In the genomic region with DNA sequence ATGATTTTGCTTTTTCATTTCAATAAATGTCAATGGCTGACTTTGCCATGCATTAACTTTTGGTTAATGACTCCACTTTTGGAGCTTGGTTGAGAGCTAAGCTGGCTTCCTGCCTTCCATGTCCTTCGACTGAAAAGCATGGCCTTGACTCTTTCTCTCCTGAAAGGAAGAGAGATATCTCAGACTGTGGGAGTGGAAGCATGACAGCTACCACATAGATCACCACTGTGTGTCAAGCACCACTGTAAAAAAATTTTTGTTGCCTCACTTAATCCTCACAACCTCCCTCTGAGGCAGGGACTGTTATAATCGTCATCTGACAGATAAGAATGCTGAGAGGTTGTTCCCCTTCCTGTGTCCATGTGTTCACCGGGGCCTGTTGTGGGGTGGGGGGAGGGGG, we compare ENCODE assay signal across 29 cellular contexts.
"Had no signal": no experiment of that assay in that cellular context is flagged by ENCODE, and none has a peak within 500 bp of the region (broad histone marks: within the 10 kb centered on the region; RNA-seq: fewer than 3 reads in every experiment).

No MANE protein-coding gene starts in this region.

- H3K36me3 Mint-ChIP-seq: activated naive CD4-positive, alpha-beta T cell treated with anti-CD3 and anti-CD28 coated beads, Interleukin-2, amount 50 U/mL, for 24 hours; activated naive CD8-positive, alpha-beta T cell treated with anti-CD3 and anti-CD28 coated beads, Interleukin-2, amount 10 ng/mL, durations not matched to agents 7 days and 5 days had no signal

- ATAC-seq: activated CD8-positive, alpha-beta T cell treated with anti-CD3 and anti-CD28 coated beads for 36 hours; activated T-cell treated with anti-CD3 and anti-CD28 coated beads, Interleukin-2, amount 50 U/mL, for 72 hours; activated T-helper 17 cell treated with anti-CD3 and anti-CD28 coated beads, Interleukin-2, amount 50 U/mL, for 72 hours; PC-3 had no signal

- H3K4me3 Mint-ChIP-seq: activated CD8-positive, alpha-beta T cell treated with anti-CD3 and anti-CD28 coated beads for 36 hours; activated naive CD4-positive, alpha-beta T cell treated with anti-CD3 and anti-CD28 coated beads, Interleukin-2, amount 50 U/mL, for 24 hours; activated naive CD8-positive, alpha-beta T cell treated with anti-CD3 and anti-CD28 coated beads, Interleukin-2, amount 10 ng/mL, durations not matched to agents 7 days and 5 days; activated T-cell treated with anti-CD3 and anti-CD28 coated beads, Interleukin-2, amount 50 U/mL, for 72 hours; activated T-helper 17 cell treated with anti-CD3 and anti-CD28 coated beads, Interleukin-2, amount 50 U/mL, for 72 hours had no signal

- H3K36me3 ChIP-seq: brain microvascular endothelial cell, Peyer's patch, WERI-Rb-1 had no signal

- H3K4me1 Mint-ChIP-seq: activated naive CD4-positive, alpha-beta T cell treated with anti-CD3 and anti-CD28 coated beads, Interleukin-2, amount 50 U/mL, for 24 hours; activated naive CD8-positive, alpha-beta T cell treated with anti-CD3 and anti-CD28 coated beads, Interleukin-2, amount 10 ng/mL, durations not matched to agents 7 days and 5 days; activated T-helper 17 cell treated with anti-CD3 and anti-CD28 coated beads, Interleukin-2, amount 50 U/mL, for 72 hours had no signal

- H3K9me3 ChIP-seq: Peyer's patch had no signal

- DNase-seq: activated CD4-positive, alpha-beta T cell treated with anti-CD3 and anti-CD28 coated beads for 1 hour; activated CD4-positive, alpha-beta T cell treated with anti-CD3 and anti-CD28 coated beads for 48 hours; activated CD4-positive, alpha-beta T cell treated with anti-CD3 and anti-CD28 coated beads, Interleukin-2, amount 50 U/mL, for 4 hours; activated CD4-positive, CD25-positive, alpha-beta regulatory T cell; activated CD8-positive, alpha-beta T cell treated with anti-CD3 and anti-CD28 coated beads for 36 hours; activated effector memory CD4-positive, alpha-beta T cell treated with anti-CD3 and anti-CD28 coated beads, Interleukin-2, amount 50 U/mL, for 16 hours; activated naive CD4-positive, alpha-beta T cell; activated naive CD8-positive, alpha-beta T cell treated with anti-CD3 and anti-CD28 coated beads, Interleukin-2, amount 10 ng/mL, durations not matched to agents 7 days and 5 days; activated T-cell treated with anti-CD3 and anti-CD28 coated beads, Interleukin-2, amount 50 U/mL, for 1 hour; activated T-cell treated with anti-CD3 and anti-CD28 coated beads, Interleukin-2, amount 50 U/mL, for 72 hours; aorta; brain microvascular endothelial cell; central memory CD4-positive, alpha-beta T cell; NCI-H1092 treated with DMSO at 0.1 percent for 48 hours; NCI-H1417; NCI-H146; NCI-H187; NCI-H2029 treated with DMSO at 0.1 percent for 48 hours; NCI-H2107; NCI-H2171 treated with DMSO at 0.1 percent for 48 hours; NCI-H345; NCI-H524 treated with DMSO at 0.1 percent for 48 hours; PC-3; Peyer's patch; RPMI8226; T1000; WERI-Rb-1 had no signal

- H3K27me3 ChIP-seq: brain microvascular endothelial cell, Peyer's patch had no signal

- H3K4me1 ChIP-seq: Peyer's patch had no signal

- H3K4me3 ChIP-seq: Peyer's patch had no signal

- H3K27ac ChIP-seq: brain microvascular endothelial cell, Peyer's patch, WERI-Rb-1 had no signal

- H3K9me3 Mint-ChIP-seq: activated CD8-positive, alpha-beta T cell treated with anti-CD3 and anti-CD28 coated beads for 36 hours; activated naive CD4-positive, alpha-beta T cell treated with anti-CD3 and anti-CD28 coated beads, Interleukin-2, amount 50 U/mL, for 24 hours; activated naive CD8-positive, alpha-beta T cell treated with anti-CD3 and anti-CD28 coated beads, Interleukin-2, amount 10 ng/mL, durations not matched to agents 7 days and 5 days; activated T-cell treated with anti-CD3 and anti-CD28 coated beads, Interleukin-2, amount 50 U/mL, for 72 hours; activated T-helper 17 cell treated with anti-CD3 and anti-CD28 coated beads, Interleukin-2, amount 50 U/mL, for 72 hours had no signal

- H3K27ac Mint-ChIP-seq: activated CD8-positive, alpha-beta T cell treated with anti-CD3 and anti-CD28 coated beads for 36 hours; activated naive CD4-positive, alpha-beta T cell treated with anti-CD3 and anti-CD28 coated beads, Interleukin-2, amount 50 U/mL, for 24 hours; activated naive CD8-positive, alpha-beta T cell treated with anti-CD3 and anti-CD28 coated beads, Interleukin-2, amount 10 ng/mL, durations not matched to agents 7 days and 5 days; activated T-cell treated with anti-CD3 and anti-CD28 coated beads, Interleukin-2, amount 50 U/mL, for 72 hours; activated T-helper 17 cell treated with anti-CD3 and anti-CD28 coated beads, Interleukin-2, amount 50 U/mL, for 72 hours had no signal
